Comparison of ENCODE assay signal across 17 cellular contexts in genomic region chr15:72927451-72927850, GRCh38.
"Had no signal": no experiment of that assay in that cellular context is flagged by ENCODE, and none has a peak within 500 bp of the region (broad histone marks: within the 10 kb centered on the region; RNA-seq: fewer than 3 reads in every experiment).

No MANE protein-coding gene starts in this region.

- H3K4me3 Mint-ChIP-seq: activated CD8-positive, alpha-beta T cell treated with anti-CD3 and anti-CD28 coated beads, Interleukin-2, amount 10 ng/mL, durations not matched to agents 7 days and 5 days; activated naive CD4-positive, alpha-beta T cell treated with anti-CD3 and anti-CD28 coated beads for 36 hours; activated naive CD8-positive, alpha-beta T cell; activated T-cell treated with anti-CD3 and anti-CD28 coated beads, Interleukin-2, amount 50 U/mL, for 4 hours; brain; central memory CD8-positive, alpha-beta T cell had no signal

- H3K36me3 ChIP-seq: MG63 had no signal

- H3K36me3 Mint-ChIP-seq: activated naive CD8-positive, alpha-beta T cell; brain had no signal

- ATAC-seq: activated CD8-positive, alpha-beta T cell treated with anti-CD3 and anti-CD28 coated beads, Interleukin-2, amount 10 ng/mL, durations not matched to agents 7 days and 5 days; PC-3 had no signal

- DNase-seq: activated CD8-positive, alpha-beta T cell treated with anti-CD3 and anti-CD28 coated beads, Interleukin-2, amount 10 ng/mL, durations not matched to agents 7 days and 5 days; activated gamma-delta T cell; activated naive CD4-positive, alpha-beta T cell treated with anti-CD3 and anti-CD28 coated beads for 36 hours; activated T-cell treated with anti-CD3 and anti-CD28 coated beads, Interleukin-2, amount 50 U/mL, for 4 hours; amygdala; MG63; NCI-H1105; NCI-H1436; NCI-H1694 treated with DMSO at 0.1 percent for 48 hours; NCI-H2081; NCI-H510A treated with DMSO at 0.1 percent for 48 hours; NCI-H69; PC-3; SHP77 had no signal

- H3K27ac Mint-ChIP-seq: activated CD8-positive, alpha-beta T cell treated with anti-CD3 and anti-CD28 coated beads, Interleukin-2, amount 10 ng/mL, durations not matched to agents 7 days and 5 days; activated naive CD4-positive, alpha-beta T cell treated with anti-CD3 and anti-CD28 coated beads for 36 hours; activated naive CD8-positive, alpha-beta T cell; brain had no signal

- H3K4me3 ChIP-seq: MG63 had no signal

- H3K9me3 ChIP-seq: MG63 had no signal

- H3K9me3 Mint-ChIP-seq: activated naive CD4-positive, alpha-beta T cell treated with anti-CD3 and anti-CD28 coated beads for 36 hours; activated T-cell treated with anti-CD3 and anti-CD28 coated beads, Interleukin-2, amount 50 U/mL, for 4 hours; central memory CD8-positive, alpha-beta T cell had no signal
